ENCODE assay signal across 8 cellular contexts in genomic region chr18:56789004-56789888, GRCh38.
A peak's percentile ranks its signal among the peaks of the same experiment; 100 is the strongest.
DNase-seq lines count a peak whose midpoint lies in the region; ATAC-seq, FAIRE-seq and TF ChIP-seq lines count a peak whose summit lies in the region.

No MANE protein-coding gene starts in this region.

- no peaks in the 10 kb centered on the region for H3K36me3 Mint-ChIP-seq in nephron progenitor cell (ENCODE audit: low read depth)
- H3K36me3 Mint-ChIP-seq in T-helper 2 cell treated with Interferon-gamma antibody and Interleukin-4, amounts not matched to agents 5 μg/mL and 100 μg/mL, for 36 hours (ENCODE audit: low read depth), result no peaks in the 10 kb centered on the region

- H3K27me3 ChIP-seq in bronchial epithelial cell (ENCODE audit: control insufficient read depth, insufficient read depth, low read length), result no peaks in the 10 kb centered on the region

- no peak overlapping the region for H3K4me3 Mint-ChIP-seq in nephron progenitor cell
- no peak overlapping the region for H3K4me3 Mint-ChIP-seq in T-helper 2 cell treated with Interferon-gamma antibody and Interleukin-4, amounts not matched to agents 5 μg/mL and 100 μg/mL, for 36 hours

- no peaks in the 10 kb centered on the region for H3K36me3 ChIP-seq in bronchial epithelial cell (ENCODE audit: control insufficient read depth, insufficient read depth, low read length)

- no peak for FAIRE-seq in bronchial epithelial cell (lab: Jason Lieb, UNC)

- no peaks in the 10 kb centered on the region for H3K9me3 Mint-ChIP-seq in nephron progenitor cell
- H3K9me3 Mint-ChIP-seq in T-helper 2 cell treated with Interferon-gamma antibody and Interleukin-4, amounts not matched to agents 5 μg/mL and 100 μg/mL, for 36 hours, result no peaks in the 10 kb centered on the region

- H3K4me3 ChIP-seq in GM12875 (ENCODE audit: low read depth, low read length) (no peak overlapping the region), bronchial epithelial cell (ENCODE audit: low read depth, low read length) (no peak overlapping the region)

- TF ChIP-seq CTCF in GM12875 (IDR thresholded peaks at IDR 0.05; ENCODE audit: borderline replicate concordance, insufficient read depth, low read depth, low read length) (peak; percentile 50; the same call in 1 of the 2 replicates), bronchial epithelial cell (IDR thresholded peaks at IDR 0.05; ENCODE audit: insufficient read depth, low read length, severe bottlenecking) (peak; percentile 59), nephron progenitor cell (IDR thresholded peaks at IDR 0.05) (peak; percentile 66)

- no peak for ATAC-seq in GM19452 (IDR thresholded peaks at IDR 0.05; ENCODE audit: unreplicated experiment)

- in situ Hi-C loops in ACHN (cut with HindIII; ENCODE audit: low pct_ligation_motif_present, low pct_unique_long_range_greater_than_20kb, low sequenced_read_pairs), result no loop called here

- no peaks in the 10 kb centered on the region for H3K4me1 Mint-ChIP-seq in nephron progenitor cell
- no peaks in the 10 kb centered on the region for H3K4me1 Mint-ChIP-seq in T-helper 2 cell treated with Interferon-gamma antibody and Interleukin-4, amounts not matched to agents 5 μg/mL and 100 μg/mL, for 36 hours (ENCODE audit: low read depth)

- DNase-seq in ACHN, result peak; percentile 21
- peak; percentile 43 for DNase-seq in NCI-H2227 (lab: John Stamatoyannopoulos, UW; ENCODE audit: unreplicated experiment)
- peak; percentile 41 for DNase-seq in bronchial epithelial cell (ENCODE audit: low read depth)
- peak; percentile 41 for DNase-seq in nephron progenitor cell
- no peak for DNase-seq in T-helper 2 cell treated with Interferon-gamma antibody and Interleukin-4, amounts not matched to agents 5 μg/mL and 100 μg/mL, for 36 hours (ENCODE audit: low spot score)
- DNase-seq in epidermal melanocyte (ENCODE audit: insufficient read length, low spot score), result no peak

- H3K27me3 Mint-ChIP-seq in nephron progenitor cell (ENCODE audit: low read depth, poor library complexity), result no peaks in the 10 kb centered on the region
- H3K27me3 Mint-ChIP-seq in T-helper 2 cell treated with Interferon-gamma antibody and Interleukin-4, amounts not matched to agents 5 μg/mL and 100 μg/mL, for 36 hours (ENCODE audit: low read depth), result no peaks in the 10 kb centered on the region

- H3K27ac Mint-ChIP-seq in nephron progenitor cell, result no peak overlapping the region
- no peak overlapping the region for H3K27ac Mint-ChIP-seq in T-helper 2 cell treated with Interferon-gamma antibody and Interleukin-4, amounts not matched to agents 5 μg/mL and 100 μg/mL, for 36 hours

Comparison
In these comparisons a context has a peak if more than half of its experiments do, and no peak if none do; other contexts are left out.
1. DNase-seq: peak in ACHN (single experiment), NCI-H2227 (single experiment), bronchial epithelial cell (single experiment) and nephron progenitor cell (single experiment); none in T-helper 2 cell treated with Interferon-gamma antibody and Interleukin-4, amounts not matched to agents 5 μg/mL and 100 μg/mL, for 36 hours (single experiment) and epidermal melanocyte (single experiment).
2. Peak in every context shown above with its lines, with median percentiles within 50 percentile points of each other: CTCF ChIP-seq.